Comparison of ENCODE assay signal across 8 cellular contexts in the genomic region with DNA sequence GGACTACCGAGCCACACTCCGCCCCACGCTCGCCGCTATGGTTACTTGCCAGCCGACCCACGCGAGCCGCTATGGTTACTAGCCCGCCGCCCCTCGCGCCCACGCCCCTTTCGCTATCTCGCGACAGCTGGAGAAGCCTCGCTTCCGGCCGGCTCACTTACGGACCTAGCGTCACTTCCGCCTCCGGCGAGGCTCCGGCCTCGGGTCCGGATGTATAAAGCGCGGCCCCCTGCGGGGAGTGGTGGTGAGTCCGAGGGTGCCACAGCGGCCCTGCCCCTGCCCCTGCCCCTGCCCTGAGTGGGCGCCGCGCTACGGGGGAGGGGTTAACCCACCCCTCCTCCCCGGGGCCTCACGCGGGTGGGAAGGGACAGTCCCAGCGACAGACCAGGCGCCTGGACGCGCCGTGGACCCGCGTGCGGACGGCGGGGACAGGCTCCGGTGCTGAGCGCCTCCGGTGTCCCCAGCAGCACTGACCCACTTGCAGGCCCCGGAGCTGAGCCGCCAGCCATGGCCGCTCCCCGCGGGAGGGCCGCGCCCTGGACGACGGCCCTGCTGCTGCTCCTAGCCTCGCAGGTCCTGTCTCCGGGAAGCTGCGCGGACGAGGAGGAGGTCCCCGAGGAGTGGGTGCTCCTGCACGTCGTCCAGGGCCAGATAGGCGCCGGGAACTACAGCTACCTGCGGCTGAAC. TPM values are rescaled to one million over a fixed set of nuclear protein-coding genes. Genes with fewer than 3 reads are reported as not detected.
DNase-seq lines count a peak whose midpoint lies in the region; ATAC-seq and TF ChIP-seq lines count a peak whose summit lies in the region.

Gene C6orf120 (plus strand): TSS at position 174 of the 687 bp plus-strand sequence. CDS start 334 bp downstream, at position 508.
Gene WDR27 (minus strand): TSS at position 77 of the 687 bp plus-strand sequence. CDS start 13,024 bp downstream, outside the sequence.

- H3K4me1 Mint-ChIP-seq in naive thymus-derived CD8-positive, alpha-beta T cell: peaks cover 18 to 74% (median 58%) of the 10 kb centered on the region in 4 donors

- H3K36me3 ChIP-seq in DOHH2 (ENCODE audit: control insufficient read depth, low read length): peaks cover 77% of the 10 kb centered on the region
- H3K36me3 ChIP-seq in GM23248 (ENCODE audit: low read depth): peaks cover 15% of the 10 kb centered on the region; the same call in 1 of the 2 replicates
- no peaks in the 10 kb centered on the region for H3K36me3 ChIP-seq in fibroblast of lung (ENCODE audit: control insufficient read depth, insufficient read depth, low read length)

- peaks cover 0 to 27% (median 1%) of the 10 kb centered on the region in 3 donors for H3K36me3 Mint-ChIP-seq in naive thymus-derived CD8-positive, alpha-beta T cell

- H3K4me3 Mint-ChIP-seq in naive thymus-derived CD8-positive, alpha-beta T cell: peak within 1 kb of the TSS; percentile 87 to 94 (median 91)

- H3K9me2 ChIP-seq in DOHH2 (replicated peaks; ENCODE audit: control insufficient read depth, low read length) (no peaks in the 10 kb centered on the region), GM23248 (ENCODE audit: insufficient read depth) (no peaks in the 10 kb centered on the region)

- H3K27ac Mint-ChIP-seq in naive thymus-derived CD8-positive, alpha-beta T cell: peak within 1 kb of the TSS; percentile 89 to 97 (median 94)

- peak within 1 kb of the TSS; percentile 59 for H3K27ac ChIP-seq in DOHH2 (ENCODE audit: low read depth, low read length)
- peak within 1 kb of the TSS; percentile 84 for H3K27ac ChIP-seq in GM23248
- H3K27ac ChIP-seq in fibroblast of lung (ENCODE audit: insufficient read depth, low read length): peak within 1 kb of the TSS; percentile 94

- H3K4me3 ChIP-seq in DOHH2 (ENCODE audit: low read length) (peak within 1 kb of the TSS; percentile 84), GM23248 (peak within 1 kb of the TSS; percentile 93), fibroblast of lung (replicated peaks in 1 of 4; ENCODE audit: control extremely low read depth in 1 of 4, insufficient read depth in 1 of 4, low read depth in 3 of 4, low read length in 4 of 4) (peak within 1 kb of the TSS; percentile 83 to 98 (median 94))

- H3K4me1 ChIP-seq in DOHH2 (ENCODE audit: control insufficient read depth, low read length) (peaks cover 49% of the 10 kb centered on the region), GM23248 (ENCODE audit: insufficient read depth) (peaks cover 35% of the 10 kb centered on the region), fibroblast of lung (ENCODE audit: control insufficient read depth, extremely low read depth, insufficient read depth, low read length) (peaks cover 5% of the 10 kb centered on the region)

- H3F3A ChIP-seq in DOHH2 (ENCODE audit: control insufficient read depth, insufficient read depth) (peaks cover 4% of the 10 kb centered on the region; the same call in 1 of the 2 replicates), GM23248 (ENCODE audit: insufficient read depth) (peaks cover 36% of the 10 kb centered on the region; the same call in 1 of the 2 replicates)

- in situ Hi-C loops in GM23248 (cut with MboI): no loop called here

- H2AFZ ChIP-seq in GM23248: peak within 1 kb of the TSS; percentile 96
- H2AFZ ChIP-seq in fibroblast of lung (ENCODE audit: low read length): peak within 1 kb of the TSS; percentile 90

- peak; percentile 100 for DNase-seq in GM23248
- DNase-seq in Kasumi-1 (lab: John Stamatoyannopoulos, UW): peak; percentile 92 to 93
- peak; percentile 96 for DNase-seq in RPMI7951 (ENCODE audit: low read depth)
- DNase-seq in activated T-helper 1 cell treated with anti-CD3 and anti-CD28 coated beads, Interleukin-2, amount 50 U/mL, for 16 hours (ENCODE audit: low read depth in 1 of 2, low spot score in 1 of 2): peak; percentile 94 to 98
- DNase-seq in fibroblast of lung (ENCODE audit: low read depth in 2 of 2): peak; percentile 95
- peak; percentile 93 to 98 (median 96) for DNase-seq in naive thymus-derived CD8-positive, alpha-beta T cell
- peak; percentile 88 to 95 (median 92) for DNase-seq in stimulated activated naive CD4-positive, alpha-beta T cell (lab: John Stamatoyannopoulos, UW)

- H4K20me1 ChIP-seq in DOHH2 (ENCODE audit: control insufficient read depth, insufficient read depth, low read depth, low read length) (peaks cover 10% of the 10 kb centered on the region), GM23248 (ENCODE audit: insufficient read depth) (peaks cover 6% of the 10 kb centered on the region; the same call in 1 of the 2 replicates), fibroblast of lung (ENCODE audit: control insufficient read depth, extremely low read depth, insufficient read depth, low read length) (no peaks in the 10 kb centered on the region)

- ATAC-seq in naive thymus-derived CD8-positive, alpha-beta T cell: peak; percentile 88

- POLR2A ChIA-PET in naive thymus-derived CD8-positive, alpha-beta T cell (lab: Charles Lee): interaction anchor here (0.6 to 5.7 kb wide), 15 partner anchors 8 to 882 kb away, joined by 3 to 129 read pairs (median 4); partner anchors contain the start of genes DYNLT2, ERMARD, FAM120B and PHF10

- WGBS in GM23248 (ENCODE audit: low coverage in 1 of 2, low lambda C conversion rate in 2 of 2, missing lambda C conversion rate in 2 of 2), 2 experiments: 0 to 2% methylated on average over 65 to 67 of the region's 73 CpGs

- H3K9me3 Mint-ChIP-seq in naive thymus-derived CD8-positive, alpha-beta T cell: no peaks in the 10 kb centered on the region

- no peaks in the 10 kb centered on the region for H3K9me3 ChIP-seq in DOHH2 (ENCODE audit: control insufficient read depth, insufficient read depth, low read length)
- H3K9me3 ChIP-seq in GM23248 (ENCODE audit: low read depth): no peaks in the 10 kb centered on the region
- H3K9me3 ChIP-seq in fibroblast of lung (ENCODE audit: control insufficient read depth, insufficient read depth, low read depth, low read length): no peaks in the 10 kb centered on the region

- H3K4me2 ChIP-seq in DOHH2 (ENCODE audit: low read length) (peak within 1 kb of the TSS; percentile 66), GM23248 (ENCODE audit: unreplicated experiment) (peak within 1 kb of the TSS; percentile 97), fibroblast of lung (ENCODE audit: extremely low read depth, insufficient read depth, low read length) (peak within 1 kb of the TSS; percentile 98)

- no peak for TF ChIP-seq CTCF in DOHH2 (IDR thresholded peaks at IDR 0.05; ENCODE audit: low read depth, low read length, poor library complexity, severe bottlenecking)
- no peak for TF ChIP-seq CTCF in fibroblast of lung (conservative IDR thresholded peaks at IDR 0.05 in 1 of 2, IDR thresholded peaks at IDR 0.05 in 1 of 2; ENCODE audit: low read depth in 1 of 2, low read length in 2 of 2)

- H3K27me3 ChIP-seq in DOHH2 (ENCODE audit: control insufficient read depth, low read length) (no peaks in the 10 kb centered on the region), GM23248 (replicated peaks; ENCODE audit: insufficient read depth) (no peaks in the 10 kb centered on the region), fibroblast of lung (ENCODE audit: control insufficient read depth, insufficient read depth, low read length) (no peaks in the 10 kb centered on the region)

- H3K79me2 ChIP-seq in DOHH2 (ENCODE audit: control insufficient read depth, low read length) (peaks cover 91% of the 10 kb centered on the region), GM23248 (ENCODE audit: insufficient read depth) (peaks cover 76% of the 10 kb centered on the region), fibroblast of lung (ENCODE audit: control insufficient read depth, insufficient read depth, low read length) (peaks cover 39% of the 10 kb centered on the region)

- no peaks in the 10 kb centered on the region for H3K27me3 Mint-ChIP-seq in naive thymus-derived CD8-positive, alpha-beta T cell

- H3K9ac ChIP-seq in GM23248 (peak within 1 kb of the TSS; percentile 96), fibroblast of lung (ENCODE audit: insufficient read depth, low read length) (peak within 1 kb of the TSS; percentile 95)

RNA-seq across cellular contexts. Expression of gene C6orf120, which starts in this region (rescaled TPM):
- total RNA-seq in GM23248 (2014; rRNA removed; shearing (Covaris generic)): 65.3 and 72.7 TPM in 2 replicates
- polyA plus RNA-seq in GM23248 (2016; fragmentation: Nextera tagmentation; extraction: Ambion mirVana) (38.7 and 39.4 TPM in 2 replicates), fibroblast of lung (35.5 and 41.0 TPM in 2 replicates)
- total RNA-seq in RPMI7951 (2014; rRNA removed; shearing (Covaris generic)): 47.7 and 55.5 TPM in 2 replicates
- total RNA-seq in fibroblast of lung: 41.9 and 46.2 TPM in 2 replicates
- 35.3 and 36.3 TPM in 2 replicates for polyA plus RNA-seq in fibroblast of lung (2012)
- 4.3 and 5.9 TPM in 2 replicates for polyA minus RNA-seq in fibroblast of lung (ENCODE audit: low replicate concordance)
- total RNA-seq in naive thymus-derived CD8-positive, alpha-beta T cell: 10 to 100 TPM; 30.7 to 30.8 TPM
- 10 to 100 TPM in 1 of 3 donors, 1 to 10 TPM in 2; 7.9 to 10.1 (median 8.1) TPM for polyA plus RNA-seq in naive thymus-derived CD8-positive, alpha-beta T cell

RNA-seq across cellular contexts. Expression of gene WDR27, which starts in this region (rescaled TPM):
- 9.2 and 10.6 TPM in 2 replicates for total RNA-seq in GM23248 (2014; rRNA removed; shearing (Covaris generic))
- polyA plus RNA-seq in GM23248 (2016; fragmentation: Nextera tagmentation; extraction: Ambion mirVana): 5.4 and 9.3 TPM in 2 replicates
- 9.3 and 12.3 TPM in 2 replicates for total RNA-seq in RPMI7951 (2014; rRNA removed; shearing (Covaris generic))
- total RNA-seq in fibroblast of lung: 13.1 and 23.3 TPM in 2 replicates
- polyA plus RNA-seq in fibroblast of lung: 5.6 and 8.8 TPM in 2 replicates
- 3.8 and 7.0 TPM in 2 replicates for polyA plus RNA-seq in fibroblast of lung (2012)
- polyA minus RNA-seq in fibroblast of lung (ENCODE audit: low replicate concordance): 4.1 and 5.3 TPM in 2 replicates
- total RNA-seq in naive thymus-derived CD8-positive, alpha-beta T cell: 10 to 100 TPM; 74.1 to 80.9 TPM
- polyA plus RNA-seq in naive thymus-derived CD8-positive, alpha-beta T cell: 1 to 10 TPM; 3.7 to 7.3 (median 6.4) TPM

Comparison
In these comparisons a context has a peak if more than half of its experiments do, and no peak if none do; other contexts are left out.
1. Peak in every context shown above with its lines: DNase-seq, ATAC-seq, H3K4me3 ChIP-seq and H3K27ac ChIP-seq.